1 cellular context compared by ENCODE assay signal in the genomic region with DNA sequence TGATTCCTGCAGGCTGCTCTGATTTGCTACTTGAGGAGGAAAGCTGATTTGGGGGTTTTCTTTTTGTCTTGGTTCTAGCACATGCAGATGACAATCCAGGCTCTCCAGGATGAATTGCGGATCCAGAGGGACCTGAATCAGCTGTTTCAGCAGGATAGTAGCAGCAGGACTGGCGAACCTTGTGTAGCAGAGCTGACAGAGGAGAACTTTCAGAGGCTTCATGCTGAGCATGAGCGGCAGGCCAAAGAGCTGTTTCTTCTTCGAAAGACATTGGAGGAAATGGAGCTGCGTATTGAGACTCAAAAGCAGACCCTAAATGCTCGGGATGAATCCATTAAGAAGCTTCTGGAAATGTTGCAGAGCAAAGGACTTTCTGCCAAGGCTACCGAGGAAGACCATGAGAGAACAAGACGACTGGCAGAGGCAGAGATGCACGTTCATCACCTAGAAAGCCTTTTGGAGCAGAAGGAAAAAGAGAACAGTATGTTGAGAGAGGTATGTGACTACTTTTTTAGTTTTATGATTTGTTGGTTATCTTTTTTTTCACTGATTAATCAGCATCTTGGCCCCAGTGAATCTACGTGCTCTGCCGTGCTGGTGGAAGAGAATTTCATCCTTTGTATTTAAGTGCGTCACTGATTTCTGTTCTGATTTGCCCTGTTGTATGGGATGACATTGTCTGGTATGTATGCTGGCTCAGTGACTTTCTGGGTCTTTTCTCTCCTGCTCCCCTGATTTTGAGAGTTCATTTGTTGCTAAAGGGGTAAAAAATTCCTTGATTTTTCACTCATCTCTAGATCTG.
TF ChIP-seq lines count a peak whose summit lies in the region.

No MANE protein-coding gene starts in this region.

TF ChIP-seq in H1, 55 proteins besides CTCF, POLR2A, EP300 and RAD21:
- peak in 1 of 2 experiments; percentile 81; a peak in 2 of 4 replicates for TF ChIP-seq SIN3A (conservative IDR thresholded peaks at IDR 0.05 in 1 of 2, IDR thresholded peaks at IDR 0.05 in 1 of 2; ENCODE audit: low read depth in 1 of 2, low read length in 2 of 2)
- TF ChIP-seq BACH1 (IDR thresholded peaks at IDR 0.05; ENCODE audit: low read length): 0 out of 2 replicates have a peak, but pooled peaks have one; percentile 34
- no peak for TF ChIP-seq SUZ12 (IDR thresholded peaks at IDR 0.05; ENCODE audit: low read length)
TF ChIP-seq in H1: peak in this region for 2.
